In genomic region chr5:168795943-168796342, GRCh38 we compare ENCODE assay signal across 25 cellular contexts.
"Had no signal": no experiment of that assay in that cellular context is flagged by ENCODE, and none has a peak within 500 bp of the region (broad histone marks: within the 10 kb centered on the region; RNA-seq: fewer than 3 reads in every experiment).

No MANE protein-coding gene starts in this region.

- H3K9me3 Mint-ChIP-seq: mesothelial cell of epicardium; naive B cell; natural killer cell; stimulated activated naive B cell treated with anti-CD40 and anti-IgM and Interleukin-4, amounts not matched to agents 10 μg/mL and 1 μg/mL and 100 μg/mL, for 72 hours had no signal

- DNase-seq: islet precursor cell; mesendoderm; naive B cell; natural killer cell; pancreas; posterior cingulate gyrus; retina; right cardiac atrium; stimulated activated CD4-positive, alpha-beta T cell treated with anti-CD3 and anti-CD28 coated beads, Interleukin-12 subunit alpha, Interleukin-12 subunit beta, amount 100 ng/mL, for 4 hours; stimulated activated CD4-positive, alpha-beta T cell treated with anti-CD3 and anti-CD28 coated beads, Interleukin-15, amount 100 ng/mL, for 24 hours; stimulated activated CD4-positive, alpha-beta T cell treated with anti-CD3 and anti-CD28 coated beads, Interleukin-2, amount 100 ng/mL, for 24 hours; stimulated activated CD4-positive, alpha-beta T cell treated with anti-CD3 and anti-CD28 coated beads, Interleukin-4, amount 100 ng/mL, for 1 hour; stimulated activated naive B cell treated with anti-CD40 and anti-IgM and Interleukin-4, amounts not matched to agents 10 μg/mL and 1 μg/mL and 100 μg/mL, for 72 hours; stimulated activated naive CD8-positive, alpha-beta T cell treated with anti-CD3 and anti-CD28 coated beads, Interleukin-15, Interleukin-2, amounts not matched to agents 100 U/mL and 50 U/mL, for 24 hours; stomach; testis; thyroid gland; transverse colon; upper lobe of left lung had no signal

- H2AFZ ChIP-seq: hepatocyte had no signal

- H3K9me3 ChIP-seq: pancreas, prostate gland, stomach, testis, thyroid gland, transverse colon, upper lobe of left lung, vagina had no signal

- H3K4me2 ChIP-seq: hepatocyte had no signal

- H3K27me3 ChIP-seq: hepatocyte, pancreas, stomach, testis, thyroid gland, transverse colon, upper lobe of left lung, vagina had no signal

- H3K27ac Mint-ChIP-seq: naive B cell; natural killer cell; stimulated activated naive B cell treated with anti-CD40 and anti-IgM and Interleukin-4, amounts not matched to agents 10 μg/mL and 1 μg/mL and 100 μg/mL, for 72 hours had no signal

- H3K4me3 Mint-ChIP-seq: mesothelial cell of epicardium; natural killer cell; stimulated activated naive B cell treated with anti-CD40 and anti-IgM and Interleukin-4, amounts not matched to agents 10 μg/mL and 1 μg/mL and 100 μg/mL, for 72 hours had no signal

- H3K4me1 Mint-ChIP-seq: naive B cell; stimulated activated naive B cell treated with anti-CD40 and anti-IgM and Interleukin-4, amounts not matched to agents 10 μg/mL and 1 μg/mL and 100 μg/mL, for 72 hours had no signal

- H3K4me3 ChIP-seq: hepatocyte, lung, pancreas, prostate gland, skin epidermis, stomach, testis, thyroid gland, transverse colon, upper lobe of left lung, vagina had no signal

- H3K4me1 ChIP-seq: pancreas, prostate gland, testis, transverse colon had no signal

- H3K36me3 ChIP-seq: pancreas, prostate gland, stomach, thyroid gland, transverse colon, upper lobe of left lung, vagina had no signal

- H3K36me3 Mint-ChIP-seq: mesothelial cell of epicardium; naive B cell; natural killer cell; stimulated activated naive B cell treated with anti-CD40 and anti-IgM and Interleukin-4, amounts not matched to agents 10 μg/mL and 1 μg/mL and 100 μg/mL, for 72 hours had no signal

- H3K27ac ChIP-seq: hepatocyte, pancreas, prostate gland, stomach, testis, thyroid gland, transverse colon, upper lobe of left lung, vagina had no signal
